Comparison of ENCODE assay signal across 14 cellular contexts in the genomic region with DNA sequence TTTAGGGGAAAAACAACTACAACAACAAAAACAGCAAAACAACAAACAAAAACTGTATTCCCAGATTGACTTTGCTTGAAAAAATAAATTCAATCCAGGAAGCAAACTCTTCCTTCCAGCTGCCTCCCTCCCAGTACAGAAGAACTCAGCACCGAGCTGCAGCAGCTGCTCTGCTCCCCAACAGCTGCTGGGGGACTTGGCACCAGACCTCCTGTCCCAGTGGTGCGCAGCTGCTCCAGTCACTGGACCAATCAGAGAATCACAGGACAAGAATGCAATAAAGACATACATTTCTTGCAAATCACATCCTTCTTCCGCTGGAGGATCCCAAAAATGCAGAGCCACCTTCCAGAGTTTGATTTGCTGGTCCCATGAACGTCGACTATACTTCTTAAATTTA. TPM values are rescaled to one million over a fixed set of nuclear protein-coding genes. Genes with fewer than 3 reads are reported as not detected.
"Had no signal": no experiment of that assay in that cellular context is flagged by ENCODE, and none has a peak within 500 bp of the region (broad histone marks: within the 10 kb centered on the region; RNA-seq: fewer than 3 reads in every experiment).

No MANE protein-coding gene starts in this region.

- ATAC-seq: activated naive CD4-positive, alpha-beta T cell treated with anti-CD3 and anti-CD28 coated beads, Interleukin-2, amount 50 U/mL, for 72 hours; left colon; pancreas; stimulated activated memory B cell treated with anti-CD40 and anti-IgM and Interleukin-4, amounts not matched to agents 10 μg/mL and 1 μg/mL and 100 μg/mL, for 72 hours had no signal

- H3K27ac ChIP-seq: esophagus muscularis mucosa, pancreas, transverse colon, WERI-Rb-1 had no signal

- H3K27me3 ChIP-seq: esophagus muscularis mucosa, pancreas, transverse colon had no signal

- H3K4me3 Mint-ChIP-seq: dendritic cell treated with granulocyte-macrophage colony-stimulating factor and Interleukin-4, amounts not matched to agents 40 ng/mL and 50 ng/mL, for 4 days; stimulated activated memory B cell treated with anti-CD40 and anti-IgM and Interleukin-4, amounts not matched to agents 10 μg/mL and 1 μg/mL and 100 μg/mL, for 72 hours had no signal

- DNase-seq: activated CD4-positive, alpha-beta T cell treated with anti-CD3 and anti-CD28 coated beads for 4 hours; activated effector memory CD4-positive, alpha-beta T cell treated with anti-CD3 and anti-CD28 coated beads, Interleukin-2, amount 50 U/mL, for 16 hours; cerebellar nuclear complex; left colon; pancreas; retina; T1000; transverse colon; WERI-Rb-1 had no signal

- H3K4me1 Mint-ChIP-seq: stimulated activated memory B cell treated with anti-CD40 and anti-IgM and Interleukin-4, amounts not matched to agents 10 μg/mL and 1 μg/mL and 100 μg/mL, for 72 hours had no signal

- H3K27me3 Mint-ChIP-seq: dendritic cell treated with granulocyte-macrophage colony-stimulating factor and Interleukin-4, amounts not matched to agents 40 ng/mL and 50 ng/mL, for 4 days; stimulated activated memory B cell treated with anti-CD40 and anti-IgM and Interleukin-4, amounts not matched to agents 10 μg/mL and 1 μg/mL and 100 μg/mL, for 72 hours had no signal

- H3K4me3 ChIP-seq: esophagus muscularis mucosa, pancreas, transverse colon had no signal

- H3K9me3 ChIP-seq: esophagus muscularis mucosa, pancreas, transverse colon had no signal

- H3K4me1 ChIP-seq: esophagus muscularis mucosa, pancreas, transverse colon had no signal

- H3K27ac Mint-ChIP-seq: dendritic cell treated with granulocyte-macrophage colony-stimulating factor and Interleukin-4, amounts not matched to agents 40 ng/mL and 50 ng/mL, for 4 days; stimulated activated memory B cell treated with anti-CD40 and anti-IgM and Interleukin-4, amounts not matched to agents 10 μg/mL and 1 μg/mL and 100 μg/mL, for 72 hours had no signal

- H3K9me3 Mint-ChIP-seq: activated naive CD4-positive, alpha-beta T cell treated with anti-CD3 and anti-CD28 coated beads, Interleukin-2, amount 50 U/mL, for 72 hours; dendritic cell treated with granulocyte-macrophage colony-stimulating factor and Interleukin-4, amounts not matched to agents 40 ng/mL and 50 ng/mL, for 4 days; stimulated activated memory B cell treated with anti-CD40 and anti-IgM and Interleukin-4, amounts not matched to agents 10 μg/mL and 1 μg/mL and 100 μg/mL, for 72 hours had no signal

RNA-seq across cellular contexts. Expression of a gene that starts 11.8 kb away (rescaled TPM):
- polyA plus RNA-seq: neural cell had no signal
